Comparison of ENCODE assay signal across 8 cellular contexts in genomic region chr5:34499001-34499734, GRCh38.
DNase-seq lines count a peak whose midpoint lies in the region; ATAC-seq and TF ChIP-seq lines count a peak whose summit lies in the region.

No MANE protein-coding gene starts in this region.

- H3K36me3 ChIP-seq in IMR-90 (ENCODE audit: control insufficient read depth, insufficient read depth, low read length) (no peaks in the 10 kb centered on the region), adipocyte (ENCODE audit: control insufficient read depth, insufficient read depth, low read length, severe bottlenecking) (no peaks in the 10 kb centered on the region)

- CTCF ChIA-PET in GM10248 (lab: Yijun Ruan, JAX): interaction anchor here (0.7 to 6.9 kb wide), 7 partner anchors 9 to 504 kb away, joined by 3 to 70 read pairs (median 5); no protein-coding TSS in a partner anchor
- CTCF ChIA-PET in IMR-90 (lab: Yijun Ruan, JAX): interaction anchor here (1.0 kb wide), 1 partner anchor 12 kb away, joined by 4 read pairs; no protein-coding TSS in a partner anchor

- peak overlapping the region; percentile 21 for H3K9ac ChIP-seq in IMR-90 (ENCODE audit: low read depth, low read length)
- H3K9ac ChIP-seq in adipocyte (ENCODE audit: low read length): peak overlapping the region; percentile 78

- H3K14ac ChIP-seq in IMR-90 (replicated peaks; ENCODE audit: low read depth, low read length): peak overlapping the region; percentile 95

- peak overlapping the region; percentile 98; the same call in 2 of the 3 replicates for H2BK15ac ChIP-seq in IMR-90 (ENCODE audit: low read depth, low read length)

- H3K27ac ChIP-seq in IMR-90 (ENCODE audit: insufficient read depth, low read length): peak overlapping the region; percentile 89

- peak overlapping the region; percentile 93 for H2AK5ac ChIP-seq in IMR-90 (ENCODE audit: low read depth, low read length)

- TF ChIP-seq CTCF in GM10248 (IDR thresholded peaks at IDR 0.05; ENCODE audit: control extremely low read depth, extremely low read depth, low read depth, missing control alignments) (no peak), IMR-90 (conservative IDR thresholded peaks at IDR 0.05; ENCODE audit: low read depth, low read length) (no peak)

- H3K4ac ChIP-seq in IMR-90 (ENCODE audit: low read depth, low read length): peak overlapping the region; percentile 99

- H3K4me1 ChIP-seq in IMR-90 (ENCODE audit: control insufficient read depth, insufficient read depth, low read length) (peaks cover 24% of the 10 kb centered on the region), adipocyte (ENCODE audit: control insufficient read depth, insufficient read depth, low read length) (peaks cover 73% of the 10 kb centered on the region)

- peaks cover 3 to 19% of the 10 kb centered on the region in 2 experiments; a peak in 2 of 4 replicates for H3K79me1 ChIP-seq in IMR-90 (ENCODE audit: low read depth in 1 of 2, low read length in 2 of 2)

- H2AK9ac ChIP-seq in IMR-90 (replicated peaks; ENCODE audit: low read depth, low read length, poor library complexity): peak overlapping the region; percentile 92

- TF ChIP-seq RAD21 in IMR-90 (IDR thresholded peaks at IDR 0.05; ENCODE audit: low read length): no peak; the same call in 1 of the 2 replicates

- intact Hi-C loops in IMR-90 (cut with micrococcal nuclease): no loop called here

- H3K9me1 ChIP-seq in IMR-90 (ENCODE audit: insufficient read depth, low read length): peaks cover 23% of the 10 kb centered on the region

- no peak for TF ChIP-seq POLR2A in IMR-90 (IDR thresholded peaks at IDR 0.05; ENCODE audit: low read depth, low read length)

- peak overlapping the region; percentile 100 for H2BK120ac ChIP-seq in IMR-90 (ENCODE audit: low read depth, low read length)

- peak; percentile 89 for ATAC-seq in GM21576 (IDR thresholded peaks at IDR 0.05; ENCODE audit: unreplicated experiment)
- ATAC-seq in IMR-90 (ENCODE audit: low read depth): peak; percentile 91

- peak overlapping the region; percentile 72 for H3K4me2 ChIP-seq in IMR-90 (ENCODE audit: low read depth, low read length)

- BruUV-seq in IMR-90 (replicated peaks; lab: Mats Ljungman, UMichigan): no TSS peak

- dilution Hi-C loops in IMR-90 (cut with HindIII; ENCODE audit: low sequenced_read_pairs, unreplicated experiment): no loop called here

- in situ Hi-C loops in IMR-90 (cut with MboI; ENCODE audit: low sequenced_read_pairs): no loop called here

- POLR2A ChIA-PET in GM10248 (lab: Yijun Ruan, JAX) (interaction anchor here (0.6 kb wide), 1 partner anchor 13 kb away, joined by 5 read pairs; no protein-coding TSS in a partner anchor), IMR-90 (lab: Charles Lee; ENCODE audit: unreplicated experiment) (no interaction called here)

- H3K9me3 ChIP-seq in IMR-90 (ENCODE audit: control insufficient read depth, insufficient read depth, low read length) (peaks cover 3% of the 10 kb centered on the region; the same call in 1 of the 2 replicates), adipocyte (ENCODE audit: control insufficient read depth, low read length) (peaks cover 6% of the 10 kb centered on the region)

- H4K20me1 ChIP-seq in IMR-90 (ENCODE audit: insufficient read depth, low read length): no peaks in the 10 kb centered on the region

- peak overlapping the region; percentile 96 for H4K5ac ChIP-seq in IMR-90 (ENCODE audit: low read depth, low read length)

- 0% methylated on average over 1 of the region's 5 CpGs; no CpG with 5 or more reads in 1 of the 2 experiments for WGBS in IMR-90 (ENCODE audit: extremely low coverage in 2 of 2, insufficient read length in 1 of 2), 2 experiments

- peak overlapping the region; percentile 100 for H2BK20ac ChIP-seq in IMR-90 (ENCODE audit: low read depth, low read length)

- peak overlapping the region; percentile 99 for H3K23ac ChIP-seq in IMR-90 (ENCODE audit: low read depth, low read length)

- H3K18ac ChIP-seq in IMR-90 (ENCODE audit: low read depth, low read length): peak overlapping the region; percentile 93

- H3K56ac ChIP-seq in IMR-90 (ENCODE audit: extremely low read depth, insufficient read depth, low read length): peak overlapping the region; percentile 87

- H4K8ac ChIP-seq in IMR-90 (ENCODE audit: low read depth in 2 of 2, low read length in 2 of 2): peak overlapping the region; percentile 52 to 96

- H3K4me3 ChIP-seq in IMR-90 (ENCODE audit: insufficient read depth, low read depth, low read length) (no peak overlapping the region), adipocyte (ENCODE audit: low read length) (peak overlapping the region; percentile 45)

- DNase-seq in GM10248 (ENCODE audit: extremely low spot score) (peak; percentile 37), IMR-90 (peak; percentile 90), adipocyte (ENCODE audit: low read depth) (peak; percentile 68), myocyte (ENCODE audit: low read depth) (peak; percentile 59), NCI-H524 treated with DMSO at 0.1 percent for 48 hours (lab: John Stamatoyannopoulos, UW) (no peak), medulla oblongata (ENCODE audit: extremely low spot score) (no peak), amygdala (lab: John Stamatoyannopoulos, UW) (no peak)

- H2AFZ ChIP-seq in IMR-90 (replicated peaks; ENCODE audit: low read length, poor library complexity): peak overlapping the region; percentile 93

- H2BK5ac ChIP-seq in IMR-90 (ENCODE audit: low read depth, low read length, poor library complexity, severe bottlenecking): peak overlapping the region; percentile 99

- H4K91ac ChIP-seq in IMR-90 (ENCODE audit: insufficient read depth, low read depth, low read length): peak overlapping the region; percentile 94

- H3K27me3 ChIP-seq in IMR-90 (ENCODE audit: control insufficient read depth, insufficient read depth, low read length) (no peaks in the 10 kb centered on the region), adipocyte (replicated peaks; ENCODE audit: control insufficient read depth, insufficient read depth, low read length) (no peaks in the 10 kb centered on the region)

TF ChIP-seq in IMR-90, 13 proteins besides CTCF, POLR2A, EP300 and RAD21:
- TF ChIP-seq MAFK (IDR thresholded peaks at IDR 0.05; ENCODE audit: low read depth, low read length): no peak
- TF ChIP-seq ELK1 (IDR thresholded peaks at IDR 0.05; ENCODE audit: borderline replicate concordance, low read depth, low read length): no peak
- peak; percentile 58 for TF ChIP-seq CEBPB (IDR thresholded peaks at IDR 0.05; ENCODE audit: low read depth, low read length)
- TF ChIP-seq NFE2L2 (IDR thresholded peaks at IDR 0.05; ENCODE audit: low read depth, low read length): no peak
- peak; percentile 97 for TF ChIP-seq FOS (IDR thresholded peaks at IDR 0.05; ENCODE audit: low read depth, low read length)
- TF ChIP-seq MAZ (IDR thresholded peaks at IDR 0.05; ENCODE audit: borderline replicate concordance, low read depth, low read length): no peak
- TF ChIP-seq BHLHE40 (IDR thresholded peaks at IDR 0.05; ENCODE audit: low read depth, low read length): peak; percentile 72
- TF ChIP-seq RCOR1 (IDR thresholded peaks at IDR 0.05; ENCODE audit: insufficient replicate concordance, low read length): no peak
- TF ChIP-seq CHD1 (IDR thresholded peaks at IDR 0.05; ENCODE audit: low read depth, low read length): no peak
- no peak for TF ChIP-seq SMC3 (IDR thresholded peaks at IDR 0.05; ENCODE audit: low read depth, low read length)
- no peak for TF ChIP-seq MXI1 (IDR thresholded peaks at IDR 0.05; ENCODE audit: borderline replicate concordance, low read depth, low read length)

Comparison
In these comparisons a context has a peak if more than half of its experiments do, and no peak if none do; other contexts are left out.
1. DNase-seq: peak in GM10248 (single experiment), IMR-90 (single experiment), adipocyte (single experiment) and myocyte (single experiment); none in NCI-H524 treated with DMSO at 0.1 percent for 48 hours (single experiment), medulla oblongata (single experiment) and amygdala (0 of 56).